Comparison of ENCODE assay signal across 31 cellular contexts in the genomic region with DNA sequence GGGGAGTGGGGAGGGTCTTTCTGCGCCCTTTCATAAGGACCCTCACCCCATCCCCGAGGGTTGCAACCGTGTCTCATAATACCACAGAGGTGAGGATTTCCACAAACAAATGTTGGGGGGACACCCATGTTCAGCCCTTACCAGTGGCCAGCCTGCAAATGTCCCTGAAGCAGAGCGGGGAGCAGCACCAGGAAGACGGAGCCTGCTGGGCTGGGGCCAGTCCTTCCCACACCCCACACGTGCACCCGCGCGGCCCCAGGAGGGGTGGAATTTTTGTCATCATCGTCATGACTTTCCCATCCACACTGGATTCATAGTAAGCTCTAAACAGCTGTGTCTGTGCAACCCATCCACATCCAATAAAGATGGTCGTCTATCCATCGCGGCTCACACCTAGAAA.
"Had no signal": no experiment of that assay in that cellular context is flagged by ENCODE, and none has a peak within 500 bp of the region (broad histone marks: within the 10 kb centered on the region; RNA-seq: fewer than 3 reads in every experiment).

No MANE protein-coding gene starts in this region.

- H3K4me3 ChIP-seq: K562, Peyer's patch had no signal

- H3K9me3 Mint-ChIP-seq: activated T-helper 1 cell treated with anti-CD3 and anti-CD28 coated beads, Interleukin-12 subunit alpha, Interleukin-12 subunit beta, Interleukin-2, Interleukin-4 antibody, amounts not matched to agents 30 ng/mL and 10 ng/mL and 1 ng/mL, durations not matched to agents 14 hours and 24 hours and 36 hours had no signal

- ATAC-seq: activated T-cell treated with anti-CD3 and anti-CD28 coated beads, Interleukin-2, amount 50 U/mL, for 4 hours; K562; PC-3; SK-N-SH treated with all-trans-retinoic acid at 6 μM for 48 hours had no signal

- H3K27ac Mint-ChIP-seq: activated B cell treated with CpG ODN at 0.5 μM for 24 hours; activated CD4-positive, alpha-beta memory T cell treated with anti-CD3 and anti-CD28 coated beads for 36 hours; activated naive CD8-positive, alpha-beta T cell treated with anti-CD3 and anti-CD28 coated beads for 36 hours; activated T-helper 1 cell treated with anti-CD3 and anti-CD28 coated beads, Interleukin-12 subunit alpha, Interleukin-12 subunit beta, Interleukin-2, Interleukin-4 antibody, amounts not matched to agents 30 ng/mL and 10 ng/mL and 1 ng/mL, durations not matched to agents 14 hours and 24 hours and 36 hours had no signal

- H3K27me3 Mint-ChIP-seq: activated CD4-positive, alpha-beta memory T cell treated with anti-CD3 and anti-CD28 coated beads for 36 hours had no signal

- H3K27ac ChIP-seq: brain microvascular endothelial cell, Peyer's patch, VCaP had no signal

- H3K4me3 Mint-ChIP-seq: activated B cell treated with CpG ODN at 0.5 μM for 24 hours; activated CD4-positive, alpha-beta memory T cell treated with anti-CD3 and anti-CD28 coated beads for 36 hours; activated naive CD8-positive, alpha-beta T cell treated with anti-CD3 and anti-CD28 coated beads for 36 hours; activated T-cell treated with anti-CD3 and anti-CD28 coated beads, Interleukin-2, amount 50 U/mL, for 4 hours; activated T-helper 1 cell treated with anti-CD3 and anti-CD28 coated beads, Interleukin-12 subunit alpha, Interleukin-12 subunit beta, Interleukin-2, Interleukin-4 antibody, amounts not matched to agents 30 ng/mL and 10 ng/mL and 1 ng/mL, durations not matched to agents 14 hours and 24 hours and 36 hours had no signal

- H3K4me1 Mint-ChIP-seq: activated B cell treated with CpG ODN at 0.5 μM for 24 hours; activated naive CD8-positive, alpha-beta T cell treated with anti-CD3 and anti-CD28 coated beads for 36 hours had no signal

- DNase-seq: activated B cell treated with CpG ODN at 0.5 μM for 24 hours; activated CD4-positive, alpha-beta memory T cell treated with anti-CD3 and anti-CD28 coated beads for 36 hours; activated CD4-positive, alpha-beta T cell treated with anti-CD3 and anti-CD28 coated beads for 4 hours; activated CD4-positive, alpha-beta T cell treated with anti-CD3 and anti-CD28 coated beads, Interleukin-2, amount 50 U/mL, for 1 hour; activated CD4-positive, CD25-positive, alpha-beta regulatory T cell treated with anti-CD3 and anti-CD28 coated beads, Interleukin-2, amount 50 U/mL, for 72 hours; activated CD8-positive, alpha-beta memory T cell treated with anti-CD3 and anti-CD28 coated beads, Interleukin-2, amount 50 U/mL, for 4 hours; activated naive CD4-positive, alpha-beta T cell; activated naive CD4-positive, alpha-beta T cell treated with anti-CD3 and anti-CD28 coated beads, Interleukin-2, amount 50 U/mL, for 16 hours; activated naive CD8-positive, alpha-beta T cell treated with anti-CD3 and anti-CD28 coated beads for 36 hours; activated T-cell treated with anti-CD3 and anti-CD28 coated beads for 4 hours; activated T-cell treated with anti-CD3 and anti-CD28 coated beads, Interleukin-2, amount 50 U/mL, for 4 hours; amniotic stem cell; aorta; brain microvascular endothelial cell; IMR-90; NCI-H1105; NCI-H1417 treated with DMSO at 0.1 percent for 48 hours; NCI-H2029; NCI-H345; NCI-H524 treated with DMSO at 0.1 percent for 48 hours; PC-3; Peyer's patch; RPMI8226; SIG-M5; T-helper 1 cell; T-helper 2 cell; T-helper 9 cell had no signal

- H3K36me3 Mint-ChIP-seq: activated CD4-positive, alpha-beta memory T cell treated with anti-CD3 and anti-CD28 coated beads for 36 hours; activated naive CD8-positive, alpha-beta T cell treated with anti-CD3 and anti-CD28 coated beads for 36 hours had no signal
